8 cellular contexts compared by ENCODE assay signal in the genomic region with DNA sequence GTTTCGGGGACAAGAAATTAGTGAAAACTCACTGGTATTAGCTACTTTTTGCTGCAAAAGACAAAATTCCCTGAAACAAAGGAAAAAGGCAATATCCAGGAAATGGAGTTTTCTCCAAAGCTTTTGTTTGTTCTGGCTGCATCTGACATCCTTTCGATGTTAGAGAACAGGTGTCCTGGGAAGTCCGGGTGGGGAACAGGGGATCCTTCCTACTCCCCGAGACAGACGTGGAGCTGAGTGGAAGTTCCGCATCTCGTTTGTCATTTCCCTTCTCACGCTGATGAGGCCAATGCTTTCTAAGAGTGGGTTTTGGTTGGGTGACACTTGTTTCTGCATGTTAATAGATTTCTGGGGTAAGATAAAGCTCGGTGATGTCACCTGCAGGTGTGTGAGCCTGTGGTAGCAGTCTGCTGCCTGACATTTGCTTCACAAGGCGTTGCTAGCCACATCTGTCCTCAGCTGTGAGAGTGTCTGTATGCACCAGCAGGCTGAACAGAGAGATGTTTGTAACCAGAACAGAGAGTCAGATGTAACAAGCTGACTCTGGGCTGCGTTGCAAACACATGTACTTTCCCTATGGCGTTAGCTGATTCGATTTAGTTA.
A peak's percentile ranks its signal among the peaks of the same experiment; 100 is the strongest.
DNase-seq lines count a peak whose midpoint lies in the region; ATAC-seq lines count a peak whose summit lies in the region.

No MANE protein-coding gene starts in this region.

- no peaks in the 10 kb centered on the region for H3K9me3 Mint-ChIP-seq in activated T-helper 2 cell treated with anti-CD3 and anti-CD28 coated beads, Interferon-gamma antibody, Interleukin-2, Interleukin-4, amounts not matched to agents 10 μg/mL and 5 μg/mL and 100 μg/mL, durations not matched to agents 14 hours and 24 hours and 36 hours

- H3K36me3 Mint-ChIP-seq in activated T-helper 2 cell treated with anti-CD3 and anti-CD28 coated beads, Interferon-gamma antibody, Interleukin-2, Interleukin-4, amounts not matched to agents 10 μg/mL and 5 μg/mL and 100 μg/mL, durations not matched to agents 14 hours and 24 hours and 36 hours (ENCODE audit: low read depth) = no peaks in the 10 kb centered on the region

- peaks cover 3% of the 10 kb centered on the region for H3K27me3 Mint-ChIP-seq in activated T-helper 2 cell treated with anti-CD3 and anti-CD28 coated beads, Interferon-gamma antibody, Interleukin-2, Interleukin-4, amounts not matched to agents 10 μg/mL and 5 μg/mL and 100 μg/mL, durations not matched to agents 14 hours and 24 hours and 36 hours (ENCODE audit: low read depth)

- intact Hi-C loops in activated T-helper 2 cell treated with anti-CD3 and anti-CD28 coated beads, Interferon-gamma antibody, Interleukin-2, Interleukin-4, amounts not matched to agents 10 μg/mL and 5 μg/mL and 100 μg/mL, durations not matched to agents 14 hours and 24 hours and 36 hours (cut with micrococcal nuclease) = loop anchor here (1.0 to 5.0 kb wide), 8 partner anchors 8 to 849 kb away; no protein-coding TSS in a partner anchor

- peak; percentile 65 for DNase-seq in COLO668 (lab: John Stamatoyannopoulos, UW; ENCODE audit: unreplicated experiment)
- DNase-seq in NCI-H146 (lab: John Stamatoyannopoulos, UW) = peak; percentile 56
- DNase-seq in activated T-helper 2 cell treated with anti-CD3 and anti-CD28 coated beads, Interferon-gamma antibody, Interleukin-2, Interleukin-4, amounts not matched to agents 10 μg/mL and 5 μg/mL and 100 μg/mL, durations not matched to agents 14 hours and 24 hours and 36 hours (ENCODE audit: low spot score) = peak; percentile 72
- DNase-seq in pons (ENCODE audit: low spot score) = peak; percentile 96
- DNase-seq in SK-N-DZ (ENCODE audit: low spot score) = no peak
- no peak for DNase-seq in cerebellar nuclear complex (lab: John Stamatoyannopoulos, UW)
- no peak for DNase-seq in NOMO-1 treated with DMSO at 0.1 percent for 48 hours (lab: John Stamatoyannopoulos, UW; ENCODE audit: unreplicated experiment)

- ATAC-seq in GM21529 (IDR thresholded peaks at IDR 0.05; ENCODE audit: unreplicated experiment) = peak; percentile 89

- H3K27ac Mint-ChIP-seq in activated T-helper 2 cell treated with anti-CD3 and anti-CD28 coated beads, Interferon-gamma antibody, Interleukin-2, Interleukin-4, amounts not matched to agents 10 μg/mL and 5 μg/mL and 100 μg/mL, durations not matched to agents 14 hours and 24 hours and 36 hours = peak overlapping the region; percentile 84

- H3K4me1 Mint-ChIP-seq in activated T-helper 2 cell treated with anti-CD3 and anti-CD28 coated beads, Interferon-gamma antibody, Interleukin-2, Interleukin-4, amounts not matched to agents 10 μg/mL and 5 μg/mL and 100 μg/mL, durations not matched to agents 14 hours and 24 hours and 36 hours (ENCODE audit: low read depth) = peaks cover 76% of the 10 kb centered on the region

- peak overlapping the region; percentile 79 for H3K4me3 Mint-ChIP-seq in activated T-helper 2 cell treated with anti-CD3 and anti-CD28 coated beads, Interferon-gamma antibody, Interleukin-2, Interleukin-4, amounts not matched to agents 10 μg/mL and 5 μg/mL and 100 μg/mL, durations not matched to agents 14 hours and 24 hours and 36 hours (ENCODE audit: low read depth)

Comparison
In these comparisons a context has a peak if more than half of its experiments do, and no peak if none do; other contexts are left out.
1. DNase-seq: peak in COLO668 (single experiment), NCI-H146 (single experiment), activated T-helper 2 cell treated with anti-CD3 and anti-CD28 coated beads, Interferon-gamma antibody, Interleukin-2, Interleukin-4, amounts not matched to agents 10 μg/mL and 5 μg/mL and 100 μg/mL, durations not matched to agents 14 hours and 24 hours and 36 hours (single experiment) and pons (single experiment); none in SK-N-DZ (single experiment), cerebellar nuclear complex (0 of 2) and NOMO-1 treated with DMSO at 0.1 percent for 48 hours (single experiment).